1 cellular context compared by ENCODE assay signal in genomic region chr5:32435416-32435815, GRCh38.
A peak's percentile ranks its signal among the peaks of the same experiment; 100 is the strongest.
TF ChIP-seq lines count a peak whose summit lies in the region.

No MANE protein-coding gene starts in this region.

TF ChIP-seq in HepG2, 621 proteins besides CTCF, POLR2A, EP300 and RAD21:
- TF ChIP-seq TIGD3 (CRISPR knock-in tag; IDR thresholded peaks at IDR 0.05; ENCODE audit: borderline replicate concordance) (no peak), ZNF7 (CRISPR knock-in tag; IDR thresholded peaks at IDR 0.05) (no peak), AGO2 (optimal IDR thresholded peaks at IDR 0.05; ENCODE audit: low read depth, low read length) (peak; percentile 24)
